In the genomic region with DNA sequence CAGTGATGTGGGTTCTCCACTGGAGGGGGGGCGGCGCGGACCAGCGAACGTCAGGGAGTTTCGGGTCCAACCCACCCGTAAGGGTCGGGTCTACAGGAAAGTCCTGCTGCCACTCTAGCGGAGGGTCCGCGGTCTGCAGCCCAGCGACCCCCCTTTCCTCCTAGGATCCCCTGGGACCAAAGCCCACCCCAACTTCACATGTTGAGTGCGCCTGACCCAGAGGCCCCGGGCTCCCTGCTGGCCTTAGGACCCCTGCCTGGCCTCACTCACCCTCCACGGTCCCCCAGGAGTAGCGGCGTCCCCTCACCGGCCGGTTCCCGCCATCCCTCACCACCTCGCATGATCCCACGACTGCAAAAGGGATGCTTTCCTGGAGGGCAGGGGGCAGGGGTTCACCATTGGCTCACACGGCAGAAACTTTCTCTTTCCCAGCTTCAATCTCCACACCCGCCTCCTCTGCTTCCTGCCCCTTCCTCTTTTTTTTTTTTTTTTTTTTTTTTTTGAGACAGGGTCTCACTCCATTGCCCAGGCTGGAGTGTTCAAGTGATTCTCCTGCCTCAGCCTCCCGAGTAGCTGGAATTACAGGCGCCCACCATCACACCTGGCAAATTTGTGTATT, we compare ENCODE assay signal across 7 cellular contexts. TPM values are rescaled to one million over a fixed set of nuclear protein-coding genes. Genes with fewer than 3 reads are reported as not detected.
DNase-seq lines count a peak whose midpoint lies in the region; ATAC-seq and TF ChIP-seq lines count a peak whose summit lies in the region.

No MANE protein-coding gene starts in this region.

- no peaks in the 10 kb centered on the region for H3K9me3 Mint-ChIP-seq in activated T-helper 2 cell treated with anti-CD3 and anti-CD28 coated beads, Interferon-gamma antibody, Interleukin-2, Interleukin-4, amounts not matched to agents 10 μg/mL and 5 μg/mL and 100 μg/mL, durations not matched to agents 14 hours and 24 hours and 36 hours

- no peaks in the 10 kb centered on the region for H3K36me3 ChIP-seq in stomach

- DNase-seq in activated T-helper 2 cell treated with anti-CD3 and anti-CD28 coated beads, Interferon-gamma antibody, Interleukin-2, Interleukin-4, amounts not matched to agents 10 μg/mL and 5 μg/mL and 100 μg/mL, durations not matched to agents 14 hours and 24 hours and 36 hours (ENCODE audit: low spot score), result no peak
- DNase-seq in stomach (no peak), NCI-H1092 (lab: John Stamatoyannopoulos, UW) (no peak), middle frontal gyrus (ENCODE audit: extremely low spot score, low spot score) (no peak), hippocampal formation (lab: John Stamatoyannopoulos, UW) (no peak)

- peaks cover 33% of the 10 kb centered on the region for H3K36me3 Mint-ChIP-seq in activated T-helper 2 cell treated with anti-CD3 and anti-CD28 coated beads, Interferon-gamma antibody, Interleukin-2, Interleukin-4, amounts not matched to agents 10 μg/mL and 5 μg/mL and 100 μg/mL, durations not matched to agents 14 hours and 24 hours and 36 hours (ENCODE audit: low read depth)

- no peak for TF ChIP-seq CTCF in stomach (IDR thresholded peaks at IDR 0.05)

- H3K27ac ChIP-seq in stomach, result peak overlapping the region; percentile 98 to 100 (median 99)

- H3K27me3 ChIP-seq in stomach, result no peaks in the 10 kb centered on the region

- intact Hi-C loops in activated T-helper 2 cell treated with anti-CD3 and anti-CD28 coated beads, Interferon-gamma antibody, Interleukin-2, Interleukin-4, amounts not matched to agents 10 μg/mL and 5 μg/mL and 100 μg/mL, durations not matched to agents 14 hours and 24 hours and 36 hours (cut with micrococcal nuclease), result loop anchor here (2.0 to 10.0 kb wide), 4 partner anchors 28 to 574 kb away; partner anchors contain the start of genes FBRS, ITGAL, MAZ and ZNF771
- intact Hi-C loops in stomach (cut with DNase I; ENCODE audit: low total_unique reads), result no loop called here

- no peak for TF ChIP-seq EP300 in stomach (IDR thresholded peaks at IDR 0.05)

- H3K4me3 ChIP-seq in iPS-18c (ENCODE audit: insufficient read depth, low read depth, low read length), result peak overlapping the region; percentile 81
- H3K4me3 ChIP-seq in stomach, result peak overlapping the region; percentile 61 to 73 (median 66)

- 28 to 49% (median 36%) methylated on average over 15 to 26 of the region's 26 CpGs for WGBS in stomach, 5 donors

- H3K4me1 Mint-ChIP-seq in activated T-helper 2 cell treated with anti-CD3 and anti-CD28 coated beads, Interferon-gamma antibody, Interleukin-2, Interleukin-4, amounts not matched to agents 10 μg/mL and 5 μg/mL and 100 μg/mL, durations not matched to agents 14 hours and 24 hours and 36 hours (ENCODE audit: low read depth), result peaks cover 41% of the 10 kb centered on the region

- peaks cover 19 to 37% (median 30%) of the 10 kb centered on the region in 4 donors for H3K4me1 ChIP-seq in stomach

- no peak for TF ChIP-seq POLR2A in stomach (IDR thresholded peaks at IDR 0.05)

- no peaks in the 10 kb centered on the region for H3K27me3 Mint-ChIP-seq in activated T-helper 2 cell treated with anti-CD3 and anti-CD28 coated beads, Interferon-gamma antibody, Interleukin-2, Interleukin-4, amounts not matched to agents 10 μg/mL and 5 μg/mL and 100 μg/mL, durations not matched to agents 14 hours and 24 hours and 36 hours (ENCODE audit: low read depth)

- H3K4me3 Mint-ChIP-seq in activated T-helper 2 cell treated with anti-CD3 and anti-CD28 coated beads, Interferon-gamma antibody, Interleukin-2, Interleukin-4, amounts not matched to agents 10 μg/mL and 5 μg/mL and 100 μg/mL, durations not matched to agents 14 hours and 24 hours and 36 hours (ENCODE audit: low read depth), result peak overlapping the region; percentile 81

- H3K9me3 ChIP-seq in iPS-18c (ENCODE audit: control insufficient read depth, insufficient read depth, low read length), result no peaks in the 10 kb centered on the region
- H3K9me3 ChIP-seq in stomach, result no peaks in the 10 kb centered on the region

- ATAC-seq in HG03342 (IDR thresholded peaks at IDR 0.05; ENCODE audit: unreplicated experiment), result peak; percentile 2

- H3K27ac Mint-ChIP-seq in activated T-helper 2 cell treated with anti-CD3 and anti-CD28 coated beads, Interferon-gamma antibody, Interleukin-2, Interleukin-4, amounts not matched to agents 10 μg/mL and 5 μg/mL and 100 μg/mL, durations not matched to agents 14 hours and 24 hours and 36 hours, result peak overlapping the region; percentile 99

RNA-seq across cellular contexts. Expression of gene SEPTIN1, which starts 3.1 kb away (rescaled TPM):
- 169 and 173 TPM in 2 replicates for total RNA-seq in activated T-helper 2 cell treated with anti-CD3 and anti-CD28 coated beads, Interferon-gamma antibody, Interleukin-2, Interleukin-4, amounts not matched to agents 10 μg/mL and 5 μg/mL and 100 μg/mL, durations not matched to agents 14 hours and 24 hours and 36 hours
- 1 to 10 TPM in 3 of 5 donors, under 1 TPM in 1, not detected in 1; 0.72 to 6.2 (median 3.9) TPM for total RNA-seq in stomach
- polyA plus RNA-seq in stomach, result 10 to 100 TPM in 1 of 3 donors, 1 to 10 TPM in 2; 5.2 to 10.5 (median 7.0) TPM

RNA-seq across cellular contexts. Expression of gene MYL11, which starts 4.7 kb away (rescaled TPM):
- 3.4 and 4.3 TPM in 2 replicates for total RNA-seq in activated T-helper 2 cell treated with anti-CD3 and anti-CD28 coated beads, Interferon-gamma antibody, Interleukin-2, Interleukin-4, amounts not matched to agents 10 μg/mL and 5 μg/mL and 100 μg/mL, durations not matched to agents 14 hours and 24 hours and 36 hours
- total RNA-seq in stomach, result not detected
- 1 to 10 TPM in 2 of 3 donors, not detected in 1; 1.6 to 4.7 TPM for polyA plus RNA-seq in stomach

RNA-seq across cellular contexts. Expression of gene TBC1D10B, which starts 9.0 kb away (rescaled TPM):
- total RNA-seq in activated T-helper 2 cell treated with anti-CD3 and anti-CD28 coated beads, Interferon-gamma antibody, Interleukin-2, Interleukin-4, amounts not matched to agents 10 μg/mL and 5 μg/mL and 100 μg/mL, durations not matched to agents 14 hours and 24 hours and 36 hours, result 63.4 and 64.4 TPM in 2 replicates
- 10 to 100 TPM; 25.1 to 89.2 (median 33.2) TPM for total RNA-seq in stomach
- 10 to 100 TPM; 20.5 to 25.0 (median 22.0) TPM for polyA plus RNA-seq in stomach

RNA-seq across cellular contexts. Expression of gene ZNF48, which starts 15.9 kb away (rescaled TPM):
- total RNA-seq in activated T-helper 2 cell treated with anti-CD3 and anti-CD28 coated beads, Interferon-gamma antibody, Interleukin-2, Interleukin-4, amounts not matched to agents 10 μg/mL and 5 μg/mL and 100 μg/mL, durations not matched to agents 14 hours and 24 hours and 36 hours, result 13.4 TPM in 2 replicates
- total RNA-seq in stomach, result 10 to 100 TPM in 1 of 5 donors, 1 to 10 TPM in 4; 4.0 to 33.6 (median 5.4) TPM
- 1 to 10 TPM; 3.9 to 5.5 (median 4.6) TPM for polyA plus RNA-seq in stomach

RNA-seq across cellular contexts. Expression of gene CD2BP2, which starts 24.2 kb away (rescaled TPM):
- total RNA-seq in activated T-helper 2 cell treated with anti-CD3 and anti-CD28 coated beads, Interferon-gamma antibody, Interleukin-2, Interleukin-4, amounts not matched to agents 10 μg/mL and 5 μg/mL and 100 μg/mL, durations not matched to agents 14 hours and 24 hours and 36 hours, result 80.1 and 84.5 TPM in 2 replicates
- 10 to 100 TPM in 4 of 5 donors, 1 to 10 TPM in 1; 8.8 to 30.8 (median 18.3) TPM for total RNA-seq in stomach
- polyA plus RNA-seq in stomach, result 10 to 100 TPM; 37.1 to 45.2 (median 41.4) TPM

Comparison
In these comparisons a context has a peak if more than half of its experiments do, and no peak if none do; other contexts are left out.
1. RNA of gene SEPTIN1, which starts 3.1 kb away (total RNA-seq): 169 to 173 TPM in activated T-helper 2 cell treated with anti-CD3 and anti-CD28 coated beads, Interferon-gamma antibody, Interleukin-2, Interleukin-4, amounts not matched to agents 10 μg/mL and 5 μg/mL and 100 μg/mL, durations not matched to agents 14 hours and 24 hours and 36 hours; 0.72 to 6.2 TPM in stomach; every median in the first group is over 10 times any median in the second.